Comparison of ENCODE assay signal across 1 cellular context in the genomic region with DNA sequence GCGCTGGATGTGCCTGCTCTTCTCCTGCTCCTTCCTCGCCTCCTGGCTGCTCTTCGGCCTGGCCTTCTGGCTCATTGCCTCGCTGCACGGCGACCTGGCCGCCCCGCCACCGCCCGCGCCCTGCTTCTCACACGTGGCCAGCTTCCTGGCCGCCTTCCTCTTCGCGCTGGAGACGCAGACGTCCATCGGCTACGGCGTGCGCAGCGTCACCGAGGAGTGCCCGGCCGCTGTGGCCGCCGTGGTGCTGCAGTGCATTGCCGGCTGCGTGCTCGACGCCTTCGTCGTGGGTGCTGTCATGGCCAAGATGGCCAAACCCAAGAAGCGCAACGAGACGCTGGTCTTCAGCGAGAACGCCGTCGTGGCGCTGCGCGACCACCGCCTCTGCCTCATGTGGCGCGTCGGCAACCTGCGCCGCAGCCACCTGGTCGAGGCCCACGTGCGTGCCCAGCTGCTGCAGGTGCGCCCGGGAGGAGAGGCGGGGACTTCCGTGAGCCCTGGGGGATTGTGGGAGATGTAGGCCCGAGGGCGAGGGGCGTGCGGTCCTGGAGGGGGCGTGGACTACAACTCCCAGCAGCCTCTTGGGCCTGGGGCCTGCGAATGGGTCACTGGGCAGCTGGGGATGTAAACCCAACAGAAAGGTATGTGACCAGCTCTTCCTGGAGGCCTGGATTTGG.
TF ChIP-seq lines count a peak whose summit lies in the region.

No MANE protein-coding gene starts in this region.

TF ChIP-seq in H1, 55 proteins besides CTCF, POLR2A, EP300 and RAD21:
- TF ChIP-seq TCF12 (IDR thresholded peaks at IDR 0.05; ENCODE audit: low read depth, low read length) (0 out of 2 replicates have a peak, but pooled peaks have one; percentile 65), MAX (IDR thresholded peaks at IDR 0.05) (peak; percentile 100), RNF2 (IDR thresholded peaks at IDR 0.05; ENCODE audit: borderline replicate concordance, low read depth, low read length, missing control alignments, poor library complexity, severe bottlenecking) (peak; percentile 64), RXRA (IDR thresholded peaks at IDR 0.05; ENCODE audit: insufficient read depth, low read depth, low read length) (no peak), SIX5 (IDR thresholded peaks at IDR 0.05; ENCODE audit: low read depth, low read length) (peak; percentile 68), USF2 (IDR thresholded peaks at IDR 0.05; ENCODE audit: low read length) (peak; percentile 30; the same call in 1 of the 2 replicates), ATF3 (IDR thresholded peaks at IDR 0.05; ENCODE audit: insufficient read depth, low read depth, low read length) (no peak), NANOG (IDR thresholded peaks at IDR 0.05; ENCODE audit: insufficient read depth, low read depth, low read length, poor library complexity, severe bottlenecking) (peak; percentile 1), SIN3A (conservative IDR thresholded peaks at IDR 0.05 in 1 of 2, IDR thresholded peaks at IDR 0.05 in 1 of 2; ENCODE audit: low read depth in 1 of 2, low read length in 2 of 2) (peak in 1 of 2 experiments; percentile 83; a peak in 2 of 4 replicates), CHD2 (IDR thresholded peaks at IDR 0.05; ENCODE audit: low read length) (no peak), CHD1 (IDR thresholded peaks at IDR 0.05; ENCODE audit: low read depth, low read length) (no peak), YY1 (IDR thresholded peaks at IDR 0.05; ENCODE audit: low read depth, low read length) (peak; percentile 33; the same call in 1 of the 2 replicates), MAFK (IDR thresholded peaks at IDR 0.05; ENCODE audit: low read depth, low read length) (no peak), CTBP2 (IDR thresholded peaks at IDR 0.05; ENCODE audit: borderline replicate concordance, insufficient read depth, insufficient read length, low read length) (no peak), CHD7 (IDR thresholded peaks at IDR 0.05; ENCODE audit: insufficient replicate concordance, low read length) (no peak), CREB1 (IDR thresholded peaks at IDR 0.05) (peak; percentile 60; the same call in 1 of the 2 replicates)
- TF ChIP-seq, protein P1, sequence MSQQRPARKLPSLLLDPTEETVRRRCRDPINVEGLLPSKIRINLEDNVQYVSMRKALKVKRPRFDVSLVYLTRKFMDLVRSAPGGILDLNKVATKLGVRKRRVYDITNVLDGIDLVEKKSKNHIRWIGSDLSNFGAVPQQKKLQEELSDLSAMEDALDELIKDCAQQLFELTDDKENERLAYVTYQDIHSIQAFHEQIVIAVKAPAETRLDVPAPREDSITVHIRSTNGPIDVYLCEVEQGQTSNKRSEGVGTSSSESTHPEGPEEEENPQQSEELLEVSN (IDR thresholded peaks at IDR 0.05), result peak; percentile 98
